ENCODE assay signal across 9 cellular contexts in genomic region chr3:46488735-46489361, GRCh38. TPM values are rescaled to one million over a fixed set of nuclear protein-coding genes. Genes with fewer than 3 reads are reported as not detected.
DNase-seq lines count a peak whose midpoint lies in the region; ATAC-seq, FAIRE-seq and TF ChIP-seq lines count a peak whose summit lies in the region.
"Had no signal": no experiment of that assay in that cellular context is flagged by ENCODE, and none has a peak within 500 bp of the region (broad histone marks: within the 10 kb centered on the region; RNA-seq: fewer than 3 reads in every experiment).

No MANE protein-coding gene starts in this region.

- peak; percentile 92 for DNase-seq in G401 (ENCODE audit: low spot score)
- peak; percentile 90 for DNase-seq in H54 (ENCODE audit: insufficient read length, low spot score)
- DNase-seq in SIG-M5 treated with dmso at 0.1 percent for 504 hours (lab: John Stamatoyannopoulos, UW; ENCODE audit: unreplicated experiment): peak; percentile 84
- DNase-seq in activated gamma-delta T cell treated with Interleukin-2 at 50 U/mL for 16 hours: peak; percentile 96
- DNase-seq in frontal cortex (ENCODE audit: low spot score in 2 of 2): peak; percentile 76 to 87
- DNase-seq in osteoblast (ENCODE audit: insufficient read length, low spot score, missing footprints): peak; percentile 98
- DNase-seq in thoracic aorta (ENCODE audit: low spot score): peak; percentile 37

- H3K27ac ChIP-seq in osteoblast (ENCODE audit: low read depth, low read length) (peak overlapping the region; percentile 72), thoracic aorta (no peak overlapping the region)

- H4K20me1 ChIP-seq in Loucy (ENCODE audit: insufficient read depth, low read length, poor library complexity, severe bottlenecking) (no peaks in the 10 kb centered on the region), osteoblast (ENCODE audit: insufficient read depth, low read length) (no peaks in the 10 kb centered on the region)

- H3K79me2 ChIP-seq in Loucy (ENCODE audit: insufficient read depth, low read length) (no peaks in the 10 kb centered on the region), osteoblast (ENCODE audit: insufficient read depth, low read length) (no peaks in the 10 kb centered on the region)

- no peaks in the 10 kb centered on the region for H3K9me3 ChIP-seq in Loucy (ENCODE audit: insufficient read depth, low read depth, low read length)
- H3K9me3 ChIP-seq in osteoblast (ENCODE audit: low read depth, low read length): no peaks in the 10 kb centered on the region
- no peaks in the 10 kb centered on the region for H3K9me3 ChIP-seq in thoracic aorta

- peak; percentile 90 for FAIRE-seq in H54 (lab: Jason Lieb, UNC)
- no peak for FAIRE-seq in frontal cortex (lab: Jason Lieb, UNC)

- peak; percentile 100 for TF ChIP-seq CTCF in Loucy (conservative IDR thresholded peaks at IDR 0.05; ENCODE audit: low read length)
- peak; percentile 99 for TF ChIP-seq CTCF in osteoblast (IDR thresholded peaks at IDR 0.05; ENCODE audit: extremely low read depth, low read depth, low read length)
- peak; percentile 65 for TF ChIP-seq CTCF in thoracic aorta (IDR thresholded peaks at IDR 0.05)

- H2AFZ ChIP-seq in Loucy (ENCODE audit: low read length) (peak overlapping the region; percentile 55; the same call in 1 of the 2 replicates), osteoblast (ENCODE audit: low read length) (no peak overlapping the region)

- no peaks in the 10 kb centered on the region; the same call in 1 of the 2 replicates for H3F3A ChIP-seq in Loucy (ENCODE audit: low read depth)

- H3K36me3 ChIP-seq in Loucy (ENCODE audit: insufficient read depth, low read length): no peaks in the 10 kb centered on the region
- no peaks in the 10 kb centered on the region for H3K36me3 ChIP-seq in osteoblast (ENCODE audit: insufficient read depth, low read length)
- H3K36me3 ChIP-seq in thoracic aorta: no peaks in the 10 kb centered on the region

- in situ Hi-C loops in G401 (cut with HindIII; ENCODE audit: low sequenced_read_pairs): no loop called here

- H3K4me3 ChIP-seq in Loucy (ENCODE audit: low read length, poor library complexity, severe bottlenecking): peak overlapping the region; percentile 2
- H3K4me3 ChIP-seq in osteoblast (ENCODE audit: insufficient read depth, low read length): no peak overlapping the region
- H3K4me3 ChIP-seq in thoracic aorta: peak overlapping the region; percentile 10
- H3K4me3 ChIP-seq: skin epidermis had no signal

- H3K4me1 ChIP-seq in Loucy (ENCODE audit: insufficient read depth, low read length, poor library complexity, severe bottlenecking): peaks cover 45% of the 10 kb centered on the region
- H3K4me1 ChIP-seq in osteoblast (ENCODE audit: insufficient read depth, low read length): peaks cover 37% of the 10 kb centered on the region
- no peaks in the 10 kb centered on the region for H3K4me1 ChIP-seq in thoracic aorta (ENCODE audit: control insufficient read depth in 1 of 2, low read depth in 2 of 2)

- no peaks in the 10 kb centered on the region for H3K9me2 ChIP-seq in Loucy (replicated peaks; ENCODE audit: low read depth, low read length)

- H3K4me2 ChIP-seq in Loucy (ENCODE audit: low read depth, low read length, poor library complexity, severe bottlenecking) (peak overlapping the region; percentile 48), osteoblast (ENCODE audit: insufficient read depth, low read length) (peak overlapping the region; percentile 26)

- TF ChIP-seq POLR2A in H54 (IDR thresholded peaks at IDR 0.05; ENCODE audit: low read depth, low read length): no peak

- ATAC-seq in thoracic aorta (ENCODE audit: insufficient number of reproducible peaks, low FRiP score, low read depth): no peak

- H3K27me3 ChIP-seq in Loucy (ENCODE audit: insufficient read depth, low read length, poor library complexity, severe bottlenecking): no peaks in the 10 kb centered on the region
- peaks cover 7% of the 10 kb centered on the region for H3K27me3 ChIP-seq in osteoblast (ENCODE audit: insufficient read depth, low read length)
- H3K27me3 ChIP-seq in thoracic aorta (replicated peaks; ENCODE audit: insufficient read depth): no peaks in the 10 kb centered on the region

- H3K9ac ChIP-seq in Loucy (ENCODE audit: low read depth, low read length, poor library complexity, severe bottlenecking): peak overlapping the region; percentile 20

RNA-seq across cellular contexts. Expression of gene RTP3, which starts 8.9 kb away (rescaled TPM):
- not detected in 2 replicates for total RNA-seq in G401 (2014; rRNA removed; shearing (Covaris generic))
- not detected for total RNA-seq in frontal cortex
- not detected in 2 replicates for total RNA-seq in osteoblast
- not detected for total RNA-seq in thoracic aorta

RNA-seq across cellular contexts. Expression of gene LTF, which starts 24.1 kb away (rescaled TPM):
- not detected in 2 replicates for total RNA-seq in G401 (2014; rRNA removed; shearing (Covaris generic))
- total RNA-seq in frontal cortex (0.41 TPM), osteoblast (0.59 and 0.72 TPM in 2 replicates), thoracic aorta (1 to 10 TPM in 1 of 2 donors, under 1 TPM in 1; 0.28 to 3.0 TPM)

Comparison
In these comparisons a context has a peak if more than half of its experiments do, and no peak if none do; other contexts are left out.
1. DNase-seq: peak in every context shown above with its lines; median percentile 98 in osteoblast; 96 in activated gamma-delta T cell treated with Interleukin-2 at 50 U/mL for 16 hours; 92 in G401; 90 in H54; 84 in SIG-M5 treated with dmso at 0.1 percent for 504 hours; 82 in frontal cortex; 37 in thoracic aorta.